13 cellular contexts compared by ENCODE assay signal in the genomic region with DNA sequence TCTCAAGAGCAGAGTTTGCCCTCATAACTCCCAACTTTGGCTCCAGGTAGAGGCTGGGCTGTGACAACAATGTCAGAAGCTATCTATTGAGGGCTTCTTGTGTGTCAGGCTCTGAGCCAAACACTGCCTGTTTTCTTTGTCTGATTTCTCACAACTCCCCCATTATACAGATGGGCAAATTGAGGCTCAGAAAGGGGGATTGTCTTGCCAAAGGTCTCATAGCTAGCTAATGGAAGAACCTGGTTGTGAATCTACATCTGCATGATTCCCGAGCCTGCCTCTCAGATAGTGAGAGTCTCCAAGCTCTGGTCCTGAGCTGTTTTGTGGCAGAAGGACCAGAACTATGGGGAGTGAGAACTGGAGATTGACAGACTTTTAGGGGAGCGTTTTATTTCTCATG. TPM values are rescaled to one million over a fixed set of nuclear protein-coding genes. Genes with fewer than 3 reads are reported as not detected.
DNase-seq lines count a peak whose midpoint lies in the region; ATAC-seq lines count a peak whose summit lies in the region.
"Had no signal": no experiment of that assay in that cellular context is flagged by ENCODE, and none has a peak within 500 bp of the region (broad histone marks: within the 10 kb centered on the region; RNA-seq: fewer than 3 reads in every experiment).

No MANE protein-coding gene starts in this region.

- peak overlapping the region; percentile 55 for H3K4me3 ChIP-seq in mononuclear cell (ENCODE audit: low read length)
- H3K4me3 ChIP-seq: HAP-1 had no signal

- ATAC-seq in stimulated activated naive CD8-positive, alpha-beta T cell treated with anti-CD3 and anti-CD28 coated beads, Interleukin-15, amount 100 ng/mL, for 72 hours: no peak
- ATAC-seq in activated T-helper 17 cell treated with anti-CD3 and anti-CD28 coated beads, Interleukin-2, amount 50 U/mL, for 72 hours (replicated peaks): no peak

- H3K27me3 Mint-ChIP-seq in stimulated activated naive CD8-positive, alpha-beta T cell treated with anti-CD3 and anti-CD28 coated beads, Interleukin-15, Interleukin-2, amounts not matched to agents 100 ng/mL and 50 ng/mL, for 24 hours: peaks cover 6% of the 10 kb centered on the region
- peaks cover 24% of the 10 kb centered on the region for H3K27me3 Mint-ChIP-seq in stimulated activated naive CD8-positive, alpha-beta T cell treated with anti-CD3 and anti-CD28 coated beads, Interleukin-15, amount 100 ng/mL, for 72 hours
- H3K27me3 Mint-ChIP-seq in activated T-helper 17 cell treated with anti-CD3 and anti-CD28 coated beads, Interleukin-2, amount 50 U/mL, for 72 hours: peaks cover 6% of the 10 kb centered on the region

- peaks cover 49% of the 10 kb centered on the region for H3K4me1 ChIP-seq in mononuclear cell (ENCODE audit: insufficient read depth, low read length)
- H3K4me1 ChIP-seq: HAP-1 had no signal

- H3K27me3 ChIP-seq in mononuclear cell (ENCODE audit: insufficient read depth, low read length): no peaks in the 10 kb centered on the region

- peak overlapping the region; percentile 94 for H3K4me3 Mint-ChIP-seq in stimulated activated naive CD8-positive, alpha-beta T cell treated with anti-CD3 and anti-CD28 coated beads, Interleukin-15, Interleukin-2, amounts not matched to agents 100 ng/mL and 50 ng/mL, for 24 hours
- H3K4me3 Mint-ChIP-seq in stimulated activated naive CD8-positive, alpha-beta T cell treated with anti-CD3 and anti-CD28 coated beads, Interleukin-15, amount 100 ng/mL, for 72 hours: peak overlapping the region in 1 of 2 donors; percentile 97
- peak overlapping the region; percentile 80 for H3K4me3 Mint-ChIP-seq in activated T-helper 17 cell treated with anti-CD3 and anti-CD28 coated beads, Interleukin-2, amount 50 U/mL, for 72 hours

- H3K36me3 Mint-ChIP-seq in stimulated activated naive CD8-positive, alpha-beta T cell treated with anti-CD3 and anti-CD28 coated beads, Interleukin-15, Interleukin-2, amounts not matched to agents 100 ng/mL and 50 ng/mL, for 24 hours (ENCODE audit: low read depth): peaks cover 17% of the 10 kb centered on the region
- H3K36me3 Mint-ChIP-seq in activated T-helper 17 cell treated with anti-CD3 and anti-CD28 coated beads, Interleukin-2, amount 50 U/mL, for 72 hours (ENCODE audit: low read depth): no peaks in the 10 kb centered on the region

- H3K4me1 Mint-ChIP-seq in stimulated activated naive CD8-positive, alpha-beta T cell treated with anti-CD3 and anti-CD28 coated beads, Interleukin-15, Interleukin-2, amounts not matched to agents 100 ng/mL and 50 ng/mL, for 24 hours (ENCODE audit: low read depth): peaks cover 23% of the 10 kb centered on the region
- peaks cover 19% of the 10 kb centered on the region for H3K4me1 Mint-ChIP-seq in stimulated activated naive CD8-positive, alpha-beta T cell treated with anti-CD3 and anti-CD28 coated beads, Interleukin-15, amount 100 ng/mL, for 72 hours
- no peaks in the 10 kb centered on the region for H3K4me1 Mint-ChIP-seq in activated T-helper 17 cell treated with anti-CD3 and anti-CD28 coated beads, Interleukin-2, amount 50 U/mL, for 72 hours

- H3K9me3 Mint-ChIP-seq in stimulated activated naive CD8-positive, alpha-beta T cell treated with anti-CD3 and anti-CD28 coated beads, Interleukin-15, Interleukin-2, amounts not matched to agents 100 ng/mL and 50 ng/mL, for 24 hours: no peaks in the 10 kb centered on the region
- H3K9me3 Mint-ChIP-seq in stimulated activated naive CD8-positive, alpha-beta T cell treated with anti-CD3 and anti-CD28 coated beads, Interleukin-15, amount 100 ng/mL, for 72 hours: no peaks in the 10 kb centered on the region
- no peaks in the 10 kb centered on the region for H3K9me3 Mint-ChIP-seq in activated T-helper 17 cell treated with anti-CD3 and anti-CD28 coated beads, Interleukin-2, amount 50 U/mL, for 72 hours

- no peaks in the 10 kb centered on the region for H3K9me3 ChIP-seq in mononuclear cell (ENCODE audit: low read depth, low read length)
- H3K9me3 ChIP-seq: HAP-1 had no signal

- DNase-seq in stimulated activated naive CD8-positive, alpha-beta T cell treated with anti-CD3 and anti-CD28 coated beads, Interleukin-15, amount 100 ng/mL, for 72 hours: no peak
- DNase-seq in occipital lobe (lab: John Stamatoyannopoulos, UW) (no peak), head of caudate nucleus (no peak), ecto neural progenitor cell (ENCODE audit: low spot score) (no peak), activated gamma-delta T cell (lab: John Stamatoyannopoulos, UW) (no peak)
- DNase-seq: kidney glomerular epithelial cell; NCI-H187; NCI-H524; stimulated activated CD4-positive, alpha-beta T cell treated with anti-CD3 and anti-CD28 coated beads, Interleukin-2, amount 100 ng/mL, for 24 hours had no signal

- intact Hi-C loops in head of caudate nucleus (cut with DNase I): no loop called here

- no peak overlapping the region for H3K27ac Mint-ChIP-seq in stimulated activated naive CD8-positive, alpha-beta T cell treated with anti-CD3 and anti-CD28 coated beads, Interleukin-15, Interleukin-2, amounts not matched to agents 100 ng/mL and 50 ng/mL, for 24 hours
- no peak overlapping the region for H3K27ac Mint-ChIP-seq in stimulated activated naive CD8-positive, alpha-beta T cell treated with anti-CD3 and anti-CD28 coated beads, Interleukin-15, amount 100 ng/mL, for 72 hours
- H3K27ac Mint-ChIP-seq in activated T-helper 17 cell treated with anti-CD3 and anti-CD28 coated beads, Interleukin-2, amount 50 U/mL, for 72 hours: no peak overlapping the region

RNA-seq across cellular contexts. Expression of a gene that starts 1.4 kb away (rescaled TPM):
- total RNA-seq in activated T-helper 17 cell treated with anti-CD3 and anti-CD28 coated beads, Interleukin-2, amount 50 U/mL, for 72 hours: 1 to 10 TPM; 1.5 to 7.8 TPM
- total RNA-seq in mononuclear cell (10.2 TPM), occipital lobe (0.62 TPM)

RNA-seq across cellular contexts. Expression of a gene that starts 29.8 kb away (rescaled TPM):
- 10 to 100 TPM; 16.4 to 31.6 TPM for total RNA-seq in activated T-helper 17 cell treated with anti-CD3 and anti-CD28 coated beads, Interleukin-2, amount 50 U/mL, for 72 hours
- 15.6 TPM for total RNA-seq in mononuclear cell
- total RNA-seq in occipital lobe: 20.4 TPM
